Comparison of ENCODE assay signal across 19 cellular contexts in the genomic region with DNA sequence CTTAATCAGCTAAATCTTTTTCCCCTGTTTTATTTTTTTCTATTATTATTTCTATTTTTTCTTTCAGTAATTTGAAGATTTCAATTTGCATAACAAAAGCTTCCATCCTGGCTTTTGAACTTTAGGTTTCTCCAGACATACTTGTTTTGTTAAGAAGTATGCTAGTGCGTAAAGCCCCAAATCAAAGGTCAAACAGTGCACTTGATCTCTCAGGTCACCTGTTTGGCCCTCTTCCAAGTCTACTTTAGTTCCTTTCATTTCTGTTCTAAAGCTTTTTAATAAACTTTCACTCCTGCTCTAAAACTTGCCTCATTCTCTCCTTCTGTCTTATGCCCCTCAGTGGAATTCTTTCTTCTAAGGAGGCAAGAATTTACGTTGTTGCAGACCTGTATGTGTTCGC.
"Had no signal": no experiment of that assay in that cellular context is flagged by ENCODE, and none has a peak within 500 bp of the region (broad histone marks: within the 10 kb centered on the region; RNA-seq: fewer than 3 reads in every experiment).

No MANE protein-coding gene starts in this region.

- H3K9me3 Mint-ChIP-seq: activated CD8-positive, alpha-beta T cell treated with anti-CD3 and anti-CD28 coated beads for 36 hours; activated naive CD8-positive, alpha-beta T cell treated with anti-CD3 and anti-CD28 coated beads, Interleukin-2, amount 10 ng/mL, durations not matched to agents 7 days and 5 days; T-helper 1 cell treated with Interleukin-12 subunit alpha and Interleukin-12 subunit beta and Interleukin-4 antibody, amounts not matched to agents 30 μg/mL and 1 μg/mL, for 36 hours had no signal

- ATAC-seq: activated CD4-positive, CD25-positive, alpha-beta regulatory T cell treated with anti-CD3 and anti-CD28 coated beads, Interleukin-2, amount 50 U/mL, for 24 hours; activated CD8-positive, alpha-beta T cell treated with anti-CD3 and anti-CD28 coated beads for 36 hours had no signal

- H3K27ac Mint-ChIP-seq: activated CD8-positive, alpha-beta T cell treated with anti-CD3 and anti-CD28 coated beads for 36 hours; activated naive CD8-positive, alpha-beta T cell treated with anti-CD3 and anti-CD28 coated beads, Interleukin-2, amount 10 ng/mL, durations not matched to agents 7 days and 5 days; T-helper 1 cell treated with Interleukin-12 subunit alpha and Interleukin-12 subunit beta and Interleukin-4 antibody, amounts not matched to agents 30 μg/mL and 1 μg/mL, for 36 hours had no signal

- H3K4me1 Mint-ChIP-seq: activated naive CD8-positive, alpha-beta T cell treated with anti-CD3 and anti-CD28 coated beads, Interleukin-2, amount 10 ng/mL, durations not matched to agents 7 days and 5 days had no signal

- H3K4me3 Mint-ChIP-seq: activated CD8-positive, alpha-beta T cell treated with anti-CD3 and anti-CD28 coated beads for 36 hours; activated naive CD8-positive, alpha-beta T cell treated with anti-CD3 and anti-CD28 coated beads, Interleukin-2, amount 10 ng/mL, durations not matched to agents 7 days and 5 days; T-helper 1 cell treated with Interleukin-12 subunit alpha and Interleukin-12 subunit beta and Interleukin-4 antibody, amounts not matched to agents 30 μg/mL and 1 μg/mL, for 36 hours had no signal

- DNase-seq: activated CD4-positive, alpha-beta T cell treated with anti-CD3 and anti-CD28 coated beads for 4 hours; activated CD8-positive, alpha-beta memory T cell treated with anti-CD3 and anti-CD28 coated beads, Interleukin-2, amount 50 U/mL, for 4 hours; activated CD8-positive, alpha-beta T cell treated with anti-CD3 and anti-CD28 coated beads for 36 hours; activated naive CD4-positive, alpha-beta T cell treated with anti-CD3 and anti-CD28 coated beads, Interleukin-2, amount 50 U/mL, for 16 hours; activated naive CD8-positive, alpha-beta T cell treated with anti-CD3 and anti-CD28 coated beads, Interleukin-2, amount 10 ng/mL, durations not matched to agents 7 days and 5 days; adrenal gland; anterior cingulate cortex; cerebellar nuclear complex; Karpas-422; NCI-H1092; NCI-H1417; NCI-H1930; NCI-H2107; NCI-H510A treated with DMSO at 0.1 percent for 48 hours; NCI-H69; Peyer's patch; SHP77 treated with DMSO at 0.1 percent for 48 hours had no signal

- H3K27me3 Mint-ChIP-seq: activated CD8-positive, alpha-beta T cell treated with anti-CD3 and anti-CD28 coated beads for 36 hours had no signal

- H3K4me3 ChIP-seq: adrenal gland, Peyer's patch had no signal

- H3K9me3 ChIP-seq: adrenal gland, Peyer's patch had no signal

- H3K36me3 Mint-ChIP-seq: activated naive CD8-positive, alpha-beta T cell treated with anti-CD3 and anti-CD28 coated beads, Interleukin-2, amount 10 ng/mL, durations not matched to agents 7 days and 5 days had no signal

- H3K27ac ChIP-seq: adrenal gland, Peyer's patch had no signal

- H3K36me3 ChIP-seq: adrenal gland, Peyer's patch had no signal

- H3K4me1 ChIP-seq: adrenal gland, Peyer's patch had no signal

- H3K27me3 ChIP-seq: adrenal gland, Peyer's patch had no signal
